Comparison of ENCODE assay signal across 8 cellular contexts in genomic region chr3:13544293-13544831, GRCh38. TPM values are rescaled to one million over a fixed set of nuclear protein-coding genes. Genes with fewer than 3 reads are reported as not detected.
DNase-seq lines count a peak whose midpoint lies in the region; ATAC-seq and TF ChIP-seq lines count a peak whose summit lies in the region.

No MANE protein-coding gene starts in this region.

- H3K36me3 ChIP-seq in Loucy (ENCODE audit: insufficient read depth, low read length) = no peaks in the 10 kb centered on the region
- H3K36me3 ChIP-seq in PC-9 (ENCODE audit: low read depth) = no peaks in the 10 kb centered on the region; the same call in 1 of the 2 replicates

- peaks cover 28% of the 10 kb centered on the region for H3K4me1 ChIP-seq in Loucy (ENCODE audit: insufficient read depth, low read length, poor library complexity, severe bottlenecking)
- peaks cover 39% of the 10 kb centered on the region for H3K4me1 ChIP-seq in PC-9 (replicated peaks; ENCODE audit: insufficient read depth)

- H3K9me3 Mint-ChIP-seq in activated T-cell treated with anti-CD3 and anti-CD28 coated beads, Interleukin-2, amount 50 U/mL, for 4 hours = no peaks in the 10 kb centered on the region

- no peak overlapping the region for H2AFZ ChIP-seq in Loucy (ENCODE audit: low read length)
- H2AFZ ChIP-seq in PC-9 = no peak overlapping the region

- H3K9me2 ChIP-seq in Loucy (replicated peaks; ENCODE audit: low read depth, low read length) = no peaks in the 10 kb centered on the region
- no peaks in the 10 kb centered on the region for H3K9me2 ChIP-seq in PC-9 (ENCODE audit: insufficient read depth)

- H3K4me3 ChIP-seq in Loucy (ENCODE audit: low read length, poor library complexity, severe bottlenecking) = peak overlapping the region; percentile 27
- H3K4me3 ChIP-seq in PC-9 = no peak overlapping the region

- no peaks in the 10 kb centered on the region for H3K27me3 ChIP-seq in Loucy (ENCODE audit: insufficient read depth, low read length, poor library complexity, severe bottlenecking)
- H3K27me3 ChIP-seq in PC-9 (ENCODE audit: insufficient read depth, low read depth) = no peaks in the 10 kb centered on the region

- BruUV-seq in PC-9 (replicated peaks; lab: Mats Ljungman, UMichigan) = no TSS peak

- H3K9me3 ChIP-seq in Loucy (ENCODE audit: insufficient read depth, low read depth, low read length) (no peaks in the 10 kb centered on the region), PC-9 (ENCODE audit: insufficient read depth, low read depth) (peaks cover 17% of the 10 kb centered on the region; the same call in 1 of the 2 replicates)

- H3K4me2 ChIP-seq in Loucy (ENCODE audit: low read depth, low read length, poor library complexity, severe bottlenecking) = peak overlapping the region; percentile 62
- H3K4me2 ChIP-seq in PC-9 = no peak overlapping the region

- no peaks in the 10 kb centered on the region for H3F3A ChIP-seq in Loucy (ENCODE audit: low read depth)
- H3F3A ChIP-seq in PC-9 (ENCODE audit: insufficient read depth, low read depth) = peaks cover 8% of the 10 kb centered on the region; the same call in 1 of the 2 replicates

- H3K4me1 Mint-ChIP-seq in activated T-cell treated with anti-CD3 and anti-CD28 coated beads, Interleukin-2, amount 50 U/mL, for 4 hours (ENCODE audit: low read depth) = peaks cover 19% of the 10 kb centered on the region

- H3K36me3 Mint-ChIP-seq in activated T-cell treated with anti-CD3 and anti-CD28 coated beads, Interleukin-2, amount 50 U/mL, for 4 hours (ENCODE audit: insufficient read depth) = no peaks in the 10 kb centered on the region

- TF ChIP-seq CTCF in Loucy (conservative IDR thresholded peaks at IDR 0.05; ENCODE audit: low read length) = no peak
- TF ChIP-seq CTCF in PC-9 (conservative IDR thresholded peaks at IDR 0.05) = no peak

- no peak overlapping the region for H3K27ac ChIP-seq in PC-9

- H3K9ac ChIP-seq in Loucy (ENCODE audit: low read depth, low read length, poor library complexity, severe bottlenecking) = peak overlapping the region; percentile 45

- H3K4me3 Mint-ChIP-seq in activated T-cell treated with anti-CD3 and anti-CD28 coated beads, Interleukin-2, amount 50 U/mL, for 4 hours = no peak overlapping the region

- peak; percentile 38 for DNase-seq in activated T-cell treated with anti-CD3 and anti-CD28 coated beads, Interleukin-2, amount 50 U/mL, for 4 hours
- DNase-seq in left cardiac atrium (peak; percentile 46), PC-9 (no peak), RPMI8226 (no peak)
- DNase-seq in stimulated activated CD8-positive, alpha-beta memory T cell treated with anti-CD3 and anti-CD28 coated beads, Interleukin-7, amount 100 ng/mL, for 4 hours (ENCODE audit: low read depth in 2 of 2) = peak; percentile 53 to 59

- ATAC-seq in activated T-cell treated with anti-CD3 and anti-CD28 coated beads, Interleukin-2, amount 50 U/mL, for 4 hours = peak; percentile 87 to 91
- no peak for ATAC-seq in left cardiac atrium
- no peak for ATAC-seq in GM21737 (IDR thresholded peaks at IDR 0.05; ENCODE audit: unreplicated experiment)
- no peak for ATAC-seq in GM18498 (IDR thresholded peaks at IDR 0.05; ENCODE audit: unreplicated experiment)

- H3K27me3 Mint-ChIP-seq in activated T-cell treated with anti-CD3 and anti-CD28 coated beads, Interleukin-2, amount 50 U/mL, for 4 hours (ENCODE audit: low read depth) = peaks cover 29% of the 10 kb centered on the region

- H3K79me2 ChIP-seq in Loucy (ENCODE audit: insufficient read depth, low read length) (no peaks in the 10 kb centered on the region), PC-9 (ENCODE audit: low read depth) (no peaks in the 10 kb centered on the region)

- CTCF ChIA-PET in PC-9 (lab: Charles Lee) = no interaction called here

- POLR2A ChIA-PET in PC-9 (lab: Charles Lee; ENCODE audit: unreplicated experiment) = no interaction called here

- intact Hi-C loops in left cardiac atrium (cut with DNase I) = no loop called here
- intact Hi-C loops in PC-9 (cut with micrococcal nuclease; ENCODE audit: unreplicated experiment) = no loop called here

- no peaks in the 10 kb centered on the region for H4K20me1 ChIP-seq in Loucy (ENCODE audit: insufficient read depth, low read length, poor library complexity, severe bottlenecking)
- no peaks in the 10 kb centered on the region for H4K20me1 ChIP-seq in PC-9 (ENCODE audit: insufficient read depth)

RNA-seq across cellular contexts. Expression of gene FBLN2, which starts 4.6 kb away (rescaled TPM):
- under 1 TPM; 0.16 to 0.63 (median 0.16) TPM for total RNA-seq in activated T-cell treated with anti-CD3 and anti-CD28 coated beads, Interleukin-2, amount 50 U/mL, for 4 hours
- 100 to 1,000 TPM; 178 to 256 TPM for total RNA-seq in left cardiac atrium
- 0.57 and 1.8 TPM in 2 replicates for total RNA-seq in PC-9 (2021)

Comparison
In these comparisons a context has a peak if more than half of its experiments do, and no peak if none do; other contexts are left out.
1. ATAC-seq: peak in activated T-cell treated with anti-CD3 and anti-CD28 coated beads, Interleukin-2, amount 50 U/mL, for 4 hours (2 of 2); none in left cardiac atrium (0 of 2), GM21737 (single experiment) and GM18498 (single experiment).
2. DNase-seq: peak in activated T-cell treated with anti-CD3 and anti-CD28 coated beads, Interleukin-2, amount 50 U/mL, for 4 hours (single experiment), left cardiac atrium (single experiment) and stimulated activated CD8-positive, alpha-beta memory T cell treated with anti-CD3 and anti-CD28 coated beads, Interleukin-7, amount 100 ng/mL, for 4 hours (2 of 2); none in PC-9 (0 of 2) and RPMI8226 (single experiment).
3. RNA of gene FBLN2, which starts 4.6 kb away (total RNA-seq): 178 to 256 TPM in left cardiac atrium; 0.57 to 1.8 TPM in PC-9 and 0.16 to 0.63 TPM in activated T-cell treated with anti-CD3 and anti-CD28 coated beads, Interleukin-2, amount 50 U/mL, for 4 hours; every median in the first group is over 10 times any median in the second.